Comparison of ENCODE assay signal across 8 cellular contexts in genomic region chr12:122064034-122064777, GRCh38. TPM values are rescaled to one million over a fixed set of nuclear protein-coding genes. Genes with fewer than 3 reads are reported as not detected.
DNase-seq lines count a peak whose midpoint lies in the region; ATAC-seq and TF ChIP-seq lines count a peak whose summit lies in the region.

No MANE protein-coding gene starts in this region.

- TF ChIP-seq CTCF in foreskin keratinocyte (conservative IDR thresholded peaks at IDR 0.05) (peak; percentile 67), natural killer cell (IDR thresholded peaks at IDR 0.05) (no peak), vagina (IDR thresholded peaks at IDR 0.05) (no peak)

- intact Hi-C loops in natural killer cell (cut with micrococcal nuclease) (no loop called here), vagina (cut with DNase I) (no loop called here)

- H3K36me3 Mint-ChIP-seq in activated T-cell treated with anti-CD3 and anti-CD28 coated beads, Interleukin-2, amount 50 U/mL, for 4 hours (ENCODE audit: insufficient read depth), result no peaks in the 10 kb centered on the region
- H3K36me3 Mint-ChIP-seq in natural killer cell, result no peaks in the 10 kb centered on the region

- H3K27me3 ChIP-seq in foreskin keratinocyte, result no peaks in the 10 kb centered on the region
- H3K27me3 ChIP-seq in vagina, result no peaks in the 10 kb centered on the region

- no peak for TF ChIP-seq POLR2A in vagina (IDR thresholded peaks at IDR 0.05)

- H3K4me1 Mint-ChIP-seq in activated T-cell treated with anti-CD3 and anti-CD28 coated beads, Interleukin-2, amount 50 U/mL, for 4 hours (ENCODE audit: low read depth), result peaks cover 18% of the 10 kb centered on the region
- peaks cover 9% of the 10 kb centered on the region in 2 donors for H3K4me1 Mint-ChIP-seq in natural killer cell

- no peaks in the 10 kb centered on the region for H3K27me3 Mint-ChIP-seq in activated T-cell treated with anti-CD3 and anti-CD28 coated beads, Interleukin-2, amount 50 U/mL, for 4 hours (ENCODE audit: low read depth)
- H3K27me3 Mint-ChIP-seq in natural killer cell (ENCODE audit: low read depth in 2 of 2), result no peaks in the 10 kb centered on the region

- H3K9me3 ChIP-seq in vagina, result no peaks in the 10 kb centered on the region

- H3K27ac ChIP-seq in foreskin keratinocyte, result no peak overlapping the region
- H3K27ac ChIP-seq in vagina, result peak overlapping the region; percentile 88

- H3K9me3 Mint-ChIP-seq in activated T-cell treated with anti-CD3 and anti-CD28 coated beads, Interleukin-2, amount 50 U/mL, for 4 hours, result no peaks in the 10 kb centered on the region
- no peaks in the 10 kb centered on the region for H3K9me3 Mint-ChIP-seq in natural killer cell

- ATAC-seq in HG03135 (IDR thresholded peaks at IDR 0.05; ENCODE audit: unreplicated experiment), result peak; percentile 53
- peak; percentile 92 to 95 for ATAC-seq in activated T-cell treated with anti-CD3 and anti-CD28 coated beads, Interleukin-2, amount 50 U/mL, for 4 hours
- peak; percentile 81 for ATAC-seq in foreskin keratinocyte
- peak; percentile 33 to 60 (median 38) for ATAC-seq in natural killer cell
- ATAC-seq in HG02973 (IDR thresholded peaks at IDR 0.05; ENCODE audit: unreplicated experiment), result no peak

- H3K36me3 ChIP-seq in vagina, result peaks cover 0 to 4% of the 10 kb centered on the region in 2 donors

- H3K4me1 ChIP-seq in foreskin keratinocyte, result no peaks in the 10 kb centered on the region
- peaks cover 59% of the 10 kb centered on the region for H3K4me1 ChIP-seq in vagina

- peak overlapping the region; percentile 12 to 30 for H3K4me3 ChIP-seq in vagina

- peak; percentile 100 for DNase-seq in DMS53 (lab: John Stamatoyannopoulos, UW)
- DNase-seq in NCI-H748 (lab: John Stamatoyannopoulos, UW; ENCODE audit: unreplicated experiment), result peak; percentile 90
- DNase-seq in activated T-cell treated with anti-CD3 and anti-CD28 coated beads, Interleukin-2, amount 50 U/mL, for 4 hours, result no peak
- DNase-seq in foreskin keratinocyte, result peak; percentile 50 to 77
- DNase-seq in natural killer cell, result no peak
- DNase-seq in vagina (ENCODE audit: extremely low spot score in 2 of 2), result peak in 1 of 2 donors; percentile 95

- H3K4me3 Mint-ChIP-seq in activated T-cell treated with anti-CD3 and anti-CD28 coated beads, Interleukin-2, amount 50 U/mL, for 4 hours, result no peak overlapping the region
- no peak overlapping the region for H3K4me3 Mint-ChIP-seq in natural killer cell

- H3K27ac Mint-ChIP-seq in natural killer cell, result no peak overlapping the region

RNA-seq across cellular contexts. Expression of gene MLXIP, which starts 14.3 kb away (rescaled TPM):
- total RNA-seq in activated T-cell treated with anti-CD3 and anti-CD28 coated beads, Interleukin-2, amount 50 U/mL, for 4 hours, result 10 to 100 TPM; 35.9 to 42.3 (median 37.9) TPM
- 19.2 and 24.2 TPM in 2 replicates for total RNA-seq in foreskin keratinocyte
- polyA plus RNA-seq in foreskin keratinocyte, result 12.5 and 13.5 TPM in 2 replicates
- 10 to 100 TPM; 83.8 to 92.4 (median 86.1) TPM for total RNA-seq in natural killer cell
- 16.9 TPM for total RNA-seq in vagina

RNA-seq across cellular contexts. Expression of gene BCL7A, which starts 42.5 kb away (rescaled TPM):
- 10 to 100 TPM in 1 of 3 donors, 1 to 10 TPM in 2; 8.9 to 10.6 (median 9.0) TPM for total RNA-seq in activated T-cell treated with anti-CD3 and anti-CD28 coated beads, Interleukin-2, amount 50 U/mL, for 4 hours
- total RNA-seq in foreskin keratinocyte, result 18.2 and 23.2 TPM in 2 replicates
- polyA plus RNA-seq in foreskin keratinocyte, result 5.4 and 7.8 TPM in 2 replicates
- 1 to 10 TPM in 1 of 3 donors, under 1 TPM in 2; 0.85 to 1.1 (median 0.96) TPM for total RNA-seq in natural killer cell
- total RNA-seq in vagina, result 8.1 TPM

Comparison
In these comparisons a context has a peak if more than half of its experiments do, and no peak if none do; other contexts are left out.
1. DNase-seq: peak in DMS53 (single experiment), NCI-H748 (single experiment) and foreskin keratinocyte (2 of 2); none in activated T-cell treated with anti-CD3 and anti-CD28 coated beads, Interleukin-2, amount 50 U/mL, for 4 hours (single experiment) and natural killer cell (single experiment).